8 cellular contexts compared by ENCODE assay signal in the genomic region with DNA sequence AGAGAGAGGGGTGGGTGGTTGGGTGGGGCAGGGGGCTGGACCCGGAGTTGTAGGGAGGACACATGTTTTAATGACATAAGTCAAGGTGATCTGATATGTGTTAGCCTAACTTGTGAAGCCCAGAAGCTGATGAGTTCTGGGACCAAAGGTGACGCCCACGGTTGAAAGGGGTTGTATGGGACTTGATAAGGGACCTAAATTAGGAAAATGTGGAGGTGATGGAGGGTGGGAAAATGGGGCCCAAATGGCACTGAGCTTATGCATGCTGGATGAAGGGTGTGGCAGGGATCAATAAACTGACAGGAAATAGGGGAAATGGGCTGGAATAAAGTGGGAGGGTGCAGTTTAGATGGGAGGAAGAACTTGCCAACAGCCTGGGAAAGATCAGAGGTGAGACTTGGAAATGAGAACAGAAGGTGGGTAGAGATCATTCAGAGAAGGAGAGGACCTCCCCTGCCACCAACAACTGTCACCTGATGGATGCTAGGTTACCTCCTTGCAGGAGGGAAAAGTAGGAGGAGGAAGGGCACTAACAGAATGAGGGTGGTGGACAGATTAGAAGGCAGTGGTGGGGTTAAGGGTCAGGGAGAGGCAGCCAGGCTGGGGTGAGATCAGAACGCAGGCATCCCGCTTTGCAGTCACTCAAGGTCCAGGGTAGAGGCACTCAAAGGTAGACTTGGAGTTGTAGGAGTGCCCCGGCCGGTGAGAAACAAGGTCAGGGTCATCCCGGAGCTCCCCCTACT. TPM values are rescaled to one million over a fixed set of nuclear protein-coding genes. Genes with fewer than 3 reads are reported as not detected.
A peak's percentile ranks its signal among the peaks of the same experiment; 100 is the strongest.
DNase-seq lines count a peak whose midpoint lies in the region; ATAC-seq, FAIRE-seq and TF ChIP-seq lines count a peak whose summit lies in the region.

No MANE protein-coding gene starts in this region.

- no peak overlapping the region for H3K27ac Mint-ChIP-seq in astrocyte (ENCODE audit: unreplicated experiment)

- peaks cover 27% of the 10 kb centered on the region for H3K4me1 ChIP-seq in astrocyte (ENCODE audit: insufficient read depth, low read length)

- peaks cover 6% of the 10 kb centered on the region for H3K9me3 Mint-ChIP-seq in astrocyte (ENCODE audit: unreplicated experiment)

- no peaks in the 10 kb centered on the region for H3K79me2 ChIP-seq in astrocyte (ENCODE audit: insufficient read depth, low read length)

- ATAC-seq in HG03280 (IDR thresholded peaks at IDR 0.05; ENCODE audit: unreplicated experiment) (peak; percentile 10), SK-N-SH treated with all-trans-retinoic acid at 6 μM for 48 hours (no peak)

- H3K36me3 ChIP-seq in astrocyte (ENCODE audit: insufficient read depth, low read length) = no peaks in the 10 kb centered on the region

- TF ChIP-seq CTCF in astrocyte (IDR thresholded peaks at IDR 0.05; ENCODE audit: insufficient read depth, low read depth, low read length) = no peak
- no peak for TF ChIP-seq CTCF in coronary artery (IDR thresholded peaks at IDR 0.05)

- no peak overlapping the region for H3K4me3 ChIP-seq in astrocyte (ENCODE audit: insufficient read depth, low read depth, low read length)
- no peak overlapping the region for H3K4me3 ChIP-seq in coronary artery

- H3K27ac ChIP-seq in astrocyte (ENCODE audit: low read depth, low read length) (no peak overlapping the region), coronary artery (no peak overlapping the region)

- no peak overlapping the region for H2AFZ ChIP-seq in astrocyte (ENCODE audit: low read depth, low read length)

- peak overlapping the region; percentile 41 for H3K4me3 Mint-ChIP-seq in astrocyte (ENCODE audit: unreplicated experiment)

- H3K27me3 Mint-ChIP-seq in astrocyte (ENCODE audit: low read depth, unreplicated experiment) = peaks cover 63% of the 10 kb centered on the region

- no peaks in the 10 kb centered on the region for H3K9me3 ChIP-seq in astrocyte (ENCODE audit: insufficient read depth, low read depth, low read length)

- peaks cover 25% of the 10 kb centered on the region for H3K4me1 Mint-ChIP-seq in astrocyte (ENCODE audit: low read depth, unreplicated experiment)

- no peak for FAIRE-seq in astrocyte (lab: Jason Lieb, UNC)

- no peak overlapping the region for H3K9ac ChIP-seq in astrocyte (ENCODE audit: low read length)

- H4K20me1 ChIP-seq in astrocyte (ENCODE audit: insufficient read depth, low read length) = no peaks in the 10 kb centered on the region

- DNase-seq in stimulated activated CD4-positive, alpha-beta T cell treated with anti-CD3 and anti-CD28 coated beads, Interleukin-15, amount 100 ng/mL, for 24 hours = peak; percentile 22
- DNase-seq in stimulated activated CD4-positive, alpha-beta T cell treated with anti-CD3 and anti-CD28 coated beads, Interleukin-4, amount 100 ng/mL, for 24 hours = no peak
- DNase-seq in astrocyte (ENCODE audit: low read depth) (no peak), coronary artery (ENCODE audit: low spot score) (no peak), pons (ENCODE audit: low spot score) (no peak), DMS153 (lab: John Stamatoyannopoulos, UW) (no peak)

- H3K27me3 ChIP-seq in astrocyte (ENCODE audit: insufficient read depth, low read length) = peaks cover 85% of the 10 kb centered on the region

- no peaks in the 10 kb centered on the region for H3K36me3 Mint-ChIP-seq in astrocyte (ENCODE audit: low read depth, unreplicated experiment)

- H3K4me2 ChIP-seq in astrocyte (ENCODE audit: low read length) = peak overlapping the region; percentile 81

TF ChIP-seq in SK-N-SH treated with all-trans-retinoic acid at 6 μM for 48 hours, 23 proteins besides CTCF, POLR2A, EP300 and RAD21:
- TF ChIP-seq RARB (CRISPR knock-in tag; IDR thresholded peaks at IDR 0.05) (no peak), CSDC2 (CRISPR knock-in tag; IDR thresholded peaks at IDR 0.05) (no peak), CREB5 (CRISPR knock-in tag; IDR thresholded peaks at IDR 0.05; ENCODE audit: low read depth) (no peak)

RNA-seq across cellular contexts. Expression of gene WNT10A, which starts 15.3 kb away (rescaled TPM):
- total RNA-seq in astrocyte = 0.91 and 2.5 TPM in 2 replicates

RNA-seq across cellular contexts. Expression of gene WNT6, which starts 36.3 kb away (rescaled TPM):
- total RNA-seq in astrocyte = 1.3 and 2.6 TPM in 2 replicates
